ENCODE assay signal across 3 cellular contexts in the genomic region with DNA sequence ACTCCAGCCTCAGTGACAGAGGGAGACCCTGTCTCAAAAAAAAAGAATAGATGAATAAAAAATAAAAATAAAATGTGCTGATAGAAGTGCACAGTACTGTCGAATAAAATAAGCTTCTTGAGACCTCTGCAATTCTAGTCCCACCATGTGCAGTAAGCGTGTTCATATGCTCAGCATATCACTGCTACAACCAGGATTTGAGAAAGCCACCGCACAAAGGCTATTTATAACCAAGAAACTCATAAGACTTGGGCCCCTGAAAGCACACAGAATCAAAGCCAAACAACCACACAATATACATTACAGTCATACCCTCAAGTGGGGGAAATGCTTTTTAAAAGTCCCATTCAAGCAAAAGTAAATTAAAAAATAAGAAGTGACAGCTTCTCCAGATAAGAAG.
"Had no signal": no experiment of that assay in that cellular context is flagged by ENCODE, and none has a peak within 500 bp of the region (broad histone marks: within the 10 kb centered on the region; RNA-seq: fewer than 3 reads in every experiment).

No MANE protein-coding gene starts in this region.

- H3K4me3 ChIP-seq: GM12878 had no signal

- DNase-seq: GDM1, GF-D8 had no signal
